ENCODE assay signal across 20 cellular contexts in the genomic region with DNA sequence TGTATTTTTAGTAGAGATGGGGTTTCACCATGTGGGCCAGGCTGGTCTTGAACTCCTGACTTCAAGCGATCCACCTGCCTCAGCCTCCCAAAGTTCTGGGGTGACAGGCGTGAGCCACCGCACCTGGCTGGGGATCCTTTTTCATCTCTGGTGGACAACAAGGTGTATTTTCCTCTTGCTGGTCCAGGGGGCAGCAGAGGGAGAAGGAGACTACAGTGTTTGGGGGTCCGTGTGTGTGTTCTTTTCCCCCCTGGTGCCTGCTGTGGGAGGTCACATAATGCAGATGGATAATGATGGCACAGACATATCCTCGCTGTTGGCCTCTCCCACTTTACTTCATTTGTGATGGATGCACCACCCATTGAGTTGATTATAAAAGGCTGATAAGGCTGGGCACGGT. TPM values are rescaled to one million over a fixed set of nuclear protein-coding genes. Genes with fewer than 3 reads are reported as not detected.
DNase-seq lines count a peak whose midpoint lies in the region; ATAC-seq and TF ChIP-seq lines count a peak whose summit lies in the region.
"Had no signal": no experiment of that assay in that cellular context is flagged by ENCODE, and none has a peak within 500 bp of the region (broad histone marks: within the 10 kb centered on the region; RNA-seq: fewer than 3 reads in every experiment).

No MANE protein-coding gene starts in this region.

- H4K20me1 ChIP-seq in PC-9 (ENCODE audit: insufficient read depth): no peaks in the 10 kb centered on the region

- CTCF ChIA-PET in A673 (lab: Charles Lee): no interaction called here
- CTCF ChIA-PET in PC-9 (lab: Charles Lee): no interaction called here

- POLR2A ChIA-PET in A673 (lab: Charles Lee; ENCODE audit: low non-redundant PET): no interaction called here
- POLR2A ChIA-PET in PC-9 (lab: Charles Lee; ENCODE audit: unreplicated experiment): no interaction called here

- H3K4me1 ChIP-seq in A673 (ENCODE audit: insufficient read depth, low read length, poor library complexity, severe bottlenecking) (peaks cover 10% of the 10 kb centered on the region), PC-9 (replicated peaks; ENCODE audit: insufficient read depth) (no peaks in the 10 kb centered on the region), BE2C (no peaks in the 10 kb centered on the region)
- H3K4me1 ChIP-seq: colonic mucosa, esophagus muscularis mucosa, prostate gland, uterus had no signal

- H3K4me3 ChIP-seq in A673 (ENCODE audit: low read depth, low read length, poor library complexity, severe bottlenecking) (no peak overlapping the region), PC-9 (no peak overlapping the region), fibroblast of villous mesenchyme (ENCODE audit: low read depth, low read length) (no peak overlapping the region), BE2C (ENCODE audit: low read depth, low read length) (no peak overlapping the region)
- H3K4me3 ChIP-seq: colonic mucosa, esophagus muscularis mucosa, prostate gland, SK-N-MC, stomach, uterus had no signal

- DNase-seq in A673 (ENCODE audit: low spot score): no peak
- no peak for DNase-seq in PC-9
- no peak for DNase-seq in fibroblast of villous mesenchyme (ENCODE audit: low read depth)
- no peak for DNase-seq in NCI-H510A treated with DMSO at 0.1 percent for 48 hours (lab: John Stamatoyannopoulos, UW)
- no peak for DNase-seq in BE2C
- DNase-seq: activated CD4-positive, alpha-beta memory T cell treated with anti-CD3 and anti-CD28 coated beads for 36 hours; Caco-2; colonic mucosa; hypothalamus; naive thymus-derived CD8-positive, alpha-beta T cell; NCI-H1694; stimulated activated CD4-positive, alpha-beta T cell treated with anti-CD3 and anti-CD28 coated beads, Interleukin-15, amount 100 ng/mL, for 24 hours; stomach; uterus had no signal

- no peaks in the 10 kb centered on the region for H3F3A ChIP-seq in PC-9 (ENCODE audit: insufficient read depth, low read depth)

- H3K27me3 ChIP-seq in A673 (replicated peaks; ENCODE audit: insufficient read depth, low read depth, low read length, poor library complexity) (no peaks in the 10 kb centered on the region), PC-9 (ENCODE audit: insufficient read depth, low read depth) (no peaks in the 10 kb centered on the region), BE2C (no peaks in the 10 kb centered on the region)
- H3K27me3 ChIP-seq: colonic mucosa, esophagus muscularis mucosa, stomach, uterus had no signal

- no peak overlapping the region for H3K27ac ChIP-seq in A673 (ENCODE audit: low read depth, low read length, poor library complexity, severe bottlenecking)
- no peak overlapping the region for H3K27ac ChIP-seq in PC-9
- H3K27ac ChIP-seq: colonic mucosa, esophagus muscularis mucosa, prostate gland, SK-N-MC, stomach, uterus had no signal

- no peaks in the 10 kb centered on the region for H3K9me3 ChIP-seq in A673 (ENCODE audit: low read depth, low read length, poor library complexity, severe bottlenecking)
- H3K9me3 ChIP-seq in PC-9 (ENCODE audit: insufficient read depth, low read depth): no peaks in the 10 kb centered on the region
- no peaks in the 10 kb centered on the region for H3K9me3 ChIP-seq in BE2C
- H3K9me3 ChIP-seq: Caco-2, colonic mucosa, esophagus muscularis mucosa, prostate gland, stomach, uterus had no signal

- no peak overlapping the region for H2AFZ ChIP-seq in PC-9

- H3K9me2 ChIP-seq in PC-9 (ENCODE audit: insufficient read depth): no peaks in the 10 kb centered on the region

- no peak for ATAC-seq in HG03571 (IDR thresholded peaks at IDR 0.05; ENCODE audit: unreplicated experiment)
- no peak for ATAC-seq in HG02571 (IDR thresholded peaks at IDR 0.05; ENCODE audit: unreplicated experiment)
- ATAC-seq: naive thymus-derived CD8-positive, alpha-beta T cell had no signal

- H3K4me2 ChIP-seq in PC-9: no peak overlapping the region

- BruUV-seq in A673 (replicated peaks; lab: Mats Ljungman, UMichigan) (no TSS peak), PC-9 (replicated peaks; lab: Mats Ljungman, UMichigan) (no TSS peak)

- intact Hi-C loops in A673 (cut with micrococcal nuclease; ENCODE audit: unreplicated experiment): loop anchor here (5.0 kb wide), 1 partner anchor 40 kb away; a partner anchor contains a TSS
- intact Hi-C loops in PC-9 (cut with micrococcal nuclease; ENCODE audit: unreplicated experiment): no loop called here

- H3K36me3 ChIP-seq in A673 (ENCODE audit: insufficient read depth, low read length, poor library complexity, severe bottlenecking) (no peaks in the 10 kb centered on the region), PC-9 (ENCODE audit: low read depth) (no peaks in the 10 kb centered on the region), BE2C (no peaks in the 10 kb centered on the region)
- H3K36me3 ChIP-seq: colonic mucosa, prostate gland, uterus had no signal

- peak; percentile 38; the same call in 1 of the 2 replicates for TF ChIP-seq CTCF in A673 (conservative IDR thresholded peaks at IDR 0.05; ENCODE audit: low read depth, low read length)
- TF ChIP-seq CTCF in GM12872 (IDR thresholded peaks at IDR 0.05; ENCODE audit: insufficient read depth, low read depth, low read length): peak; percentile 39; the same call in 1 of the 3 replicates
- peak; percentile 46; the same call in 1 of the 2 replicates for TF ChIP-seq CTCF in PC-9 (conservative IDR thresholded peaks at IDR 0.05)
- peak; percentile 38 for TF ChIP-seq CTCF in fibroblast of villous mesenchyme (IDR thresholded peaks at IDR 0.05; ENCODE audit: insufficient read depth, low read depth, low read length)
- no peak for TF ChIP-seq CTCF in BE2C (IDR thresholded peaks at IDR 0.05; ENCODE audit: low read depth, low read length)

- no peaks in the 10 kb centered on the region for H3K79me2 ChIP-seq in PC-9 (ENCODE audit: low read depth)

RNA-seq across cellular contexts. Expression of a gene that starts 39.0 kb away (rescaled TPM):
- 1,443 and 1,572 TPM in 2 replicates for total RNA-seq in A673 (2021)
- total RNA-seq in PC-9 (2021): 159 and 203 TPM in 2 replicates
- total RNA-seq in fibroblast of villous mesenchyme: 268 and 386 TPM in 2 replicates
- polyA plus RNA-seq in BE2C (2012; ENCODE audit: insufficient read depth, insufficient read length, low read depth): 0.99 TPM
